Comparison of ENCODE assay signal across 38 cellular contexts in the genomic region with DNA sequence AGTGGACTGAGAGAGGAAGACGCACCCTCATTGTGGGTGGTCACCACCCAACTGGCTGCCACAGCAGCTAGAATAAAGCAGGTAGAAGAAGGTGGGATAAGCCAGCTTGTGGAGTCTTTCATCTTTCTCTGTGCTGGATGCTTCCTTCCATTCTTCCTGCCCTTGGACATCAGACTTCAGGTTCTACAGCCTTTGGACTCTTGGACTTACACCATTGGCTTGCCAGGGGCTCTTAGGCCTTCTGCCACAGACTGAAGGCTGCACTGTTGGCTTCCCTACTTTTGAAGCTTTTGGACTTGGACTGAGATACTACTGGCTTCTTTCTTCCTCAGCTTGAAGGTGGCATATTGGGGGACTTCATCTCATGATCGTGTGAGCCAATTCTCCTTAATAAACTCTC. TPM values are rescaled to one million over a fixed set of nuclear protein-coding genes. Genes with fewer than 3 reads are reported as not detected.
"Had no signal": no experiment of that assay in that cellular context is flagged by ENCODE, and none has a peak within 500 bp of the region (broad histone marks: within the 10 kb centered on the region; RNA-seq: fewer than 3 reads in every experiment).

No MANE protein-coding gene starts in this region.

- H3K27me3 ChIP-seq: MG63 had no signal

- DNase-seq: Karpas-422, Kasumi-1, MG63, MM.1S, MV-4-11, NCI-H1048, NCI-H1092, NCI-H1092 treated with DMSO at 0.1 percent for 48 hours, NCI-H1105, NCI-H1105 treated with DMSO at 0.1 percent for 48 hours, NCI-H1417, NCI-H1417 treated with DMSO at 0.1 percent for 48 hours, NCI-H1436, NCI-H1436 treated with DMSO at 0.1 percent for 48 hours, NCI-H146, NCI-H1694, NCI-H1694 treated with DMSO at 0.1 percent for 48 hours, NCI-H187, NCI-H187 treated with DMSO at 0.1 percent for 48 hours, NCI-H1930, NCI-H2029, NCI-H2029 treated with DMSO at 0.1 percent for 48 hours, NCI-H2081, NCI-H2081 treated with DMSO at 0.1 percent for 48 hours, NCI-H2107, NCI-H2171, NCI-H2171 treated with DMSO at 0.1 percent for 48 hours, NCI-H2227 treated with DMSO at 0.1 percent for 48 hours, NCI-H226, NCI-H345, NCI-H446, NCI-H446 treated with DMSO at 0.1 percent for 48 hours, NCI-H510A, NCI-H510A treated with DMSO at 0.1 percent for 48 hours had no signal

- H3K9me3 ChIP-seq: MG63 had no signal

- H3K36me3 ChIP-seq: MG63 had no signal

- H3K4me3 ChIP-seq: MG63 had no signal

RNA-seq across cellular contexts. Expression of a gene that starts 33.5 kb away (rescaled TPM):
- total RNA-seq: LHCN-M2, M059J, MCF 10A, NCI-H460 had no signal

RNA-seq across cellular contexts. Expression of a gene that starts 41.5 kb away (rescaled TPM):
- total RNA-seq: LHCN-M2, M059J, MCF 10A, NCI-H460 had no signal
